In genomic region chr12:77060136-77060882, GRCh38 we compare ENCODE assay signal across 10 cellular contexts. TPM values are rescaled to one million over a fixed set of nuclear protein-coding genes. Genes with fewer than 3 reads are reported as not detected.
DNase-seq lines count a peak whose midpoint lies in the region; ATAC-seq and TF ChIP-seq lines count a peak whose summit lies in the region.
"Had no signal": no experiment of that assay in that cellular context is flagged by ENCODE, and none has a peak within 500 bp of the region (broad histone marks: within the 10 kb centered on the region; RNA-seq: fewer than 3 reads in every experiment).

No MANE protein-coding gene starts in this region.

- WGBS in hepatocyte (ENCODE audit: low lambda C conversion rate, missing lambda C conversion rate): 91% methylated on average over 3 of the region's 3 CpGs

- H2AFZ ChIP-seq in hepatocyte: no peak overlapping the region

- H3K9me3 ChIP-seq in hepatocyte (ENCODE audit: low read depth): no peaks in the 10 kb centered on the region

- no peaks in the 10 kb centered on the region for H3K9me2 ChIP-seq in hepatocyte (replicated peaks; ENCODE audit: insufficient read depth)

- no peaks in the 10 kb centered on the region for H3K27me3 ChIP-seq in hepatocyte
- H3K27me3 ChIP-seq: foreskin keratinocyte had no signal

- H3K4me1 Mint-ChIP-seq in memory B cell: peaks cover 28% of the 10 kb centered on the region

- H3K9me3 Mint-ChIP-seq in memory B cell: no peaks in the 10 kb centered on the region
- H3K9me3 Mint-ChIP-seq: activated naive CD4-positive, alpha-beta T cell treated with anti-CD3 and anti-CD28 coated beads, Interleukin-2, amount 50 U/mL, for 72 hours had no signal

- ATAC-seq in GM18858 (IDR thresholded peaks at IDR 0.05; ENCODE audit: unreplicated experiment) (peak; percentile 79), GM21825 (IDR thresholded peaks at IDR 0.05; ENCODE audit: unreplicated experiment) (peak; percentile 72), HG03571 (IDR thresholded peaks at IDR 0.05; ENCODE audit: unreplicated experiment) (peak; percentile 75), memory B cell (ENCODE audit: low read depth) (peak; percentile 82)

- H3K4me3 Mint-ChIP-seq in memory B cell: peak overlapping the region; percentile 0

- no peak for TF ChIP-seq CTCF in hepatocyte (IDR thresholded peaks at IDR 0.05; ENCODE audit: poor library complexity)

- no peak overlapping the region for H3K4me2 ChIP-seq in hepatocyte

- H3K27ac Mint-ChIP-seq in memory B cell: no peak overlapping the region
- H3K27ac Mint-ChIP-seq: activated naive CD4-positive, alpha-beta T cell treated with anti-CD3 and anti-CD28 coated beads, Interleukin-2, amount 50 U/mL, for 72 hours had no signal

- no peaks in the 10 kb centered on the region for H3K36me3 ChIP-seq in hepatocyte (replicated peaks; ENCODE audit: insufficient read depth, low read depth)

- H3K36me3 Mint-ChIP-seq in memory B cell: no peaks in the 10 kb centered on the region

- H3K4me1 ChIP-seq in hepatocyte (ENCODE audit: insufficient read depth): peaks cover 3% of the 10 kb centered on the region

- peak in 1 of 2 donors; percentile 34 for DNase-seq in memory B cell (ENCODE audit: low spot score in 2 of 2)
- DNase-seq in DMS53 treated with DMSO at 0.1 percent for 48 hours (lab: John Stamatoyannopoulos, UW; ENCODE audit: unreplicated experiment): no peak
- no peak for DNase-seq in iPS-NIHi11 (ENCODE audit: low spot score)
- no peak for DNase-seq in hepatocyte (ENCODE audit: low spot score)
- no peak for DNase-seq in NCI-H82 treated with DMSO at 0.1 percent for 48 hours (lab: John Stamatoyannopoulos, UW; ENCODE audit: unreplicated experiment)

- H4K20me1 ChIP-seq in hepatocyte (ENCODE audit: insufficient read depth, poor library complexity, severe bottlenecking): no peaks in the 10 kb centered on the region

- H3K27ac ChIP-seq in hepatocyte: no peak overlapping the region
- H3K27ac ChIP-seq: foreskin keratinocyte had no signal

- H3K4me3 ChIP-seq in hepatocyte: no peak overlapping the region

- no peaks in the 10 kb centered on the region for H3K79me2 ChIP-seq in hepatocyte

- H3K27me3 Mint-ChIP-seq in memory B cell: peaks cover 15% of the 10 kb centered on the region

RNA-seq across cellular contexts. Expression of gene E2F7, which starts 5.1 kb away (rescaled TPM):
- total RNA-seq in hepatocyte: 3.5 TPM in 2 replicates
- polyA plus RNA-seq in hepatocyte: 2.0 and 3.9 TPM in 2 replicates
